ENCODE assay signal across 2 cellular contexts in genomic region chr2:175012516-175012915, GRCh38.
A peak's percentile ranks its signal among the peaks of the same experiment; 100 is the strongest.
TF ChIP-seq lines count a peak whose summit lies in the region.

No MANE protein-coding gene starts in this region.

TF ChIP-seq in HepG2, 621 proteins besides CTCF, POLR2A, EP300 and RAD21:
- TF ChIP-seq TFE3 (CRISPR knock-in tag; IDR thresholded peaks at IDR 0.05) = no peak
- no peak for TF ChIP-seq MAZ (IDR thresholded peaks at IDR 0.05; ENCODE audit: borderline replicate concordance, low read depth, low read length)
- no peak for TF ChIP-seq MAZ (CRISPR knock-in tag; IDR thresholded peaks at IDR 0.05; ENCODE audit: low read depth)
- no peak for TF ChIP-seq ATM (IDR thresholded peaks at IDR 0.05; ENCODE audit: borderline replicate concordance)
- TF ChIP-seq ZNF878 (CRISPR knock-in tag; IDR thresholded peaks at IDR 0.05) = no peak
- TF ChIP-seq ZNF441 (CRISPR knock-in tag; IDR thresholded peaks at IDR 0.05; ENCODE audit: borderline replicate concordance) = no peak
- TF ChIP-seq FOSL2 (CRISPR knock-in tag; IDR thresholded peaks at IDR 0.05) = 0 out of 2 replicates have a peak, but pooled peaks have one; percentile 27
TF ChIP-seq in HepG2: peak in this region for 1.

TF ChIP-seq in endothelial cell of umbilical vein, 7 proteins besides CTCF, POLR2A, EP300 and RAD21:
- TF ChIP-seq JUN (IDR thresholded peaks at IDR 0.05; ENCODE audit: borderline replicate concordance, insufficient read depth, insufficient read length, low read depth) = peak; percentile 21
- peak; percentile 27 for TF ChIP-seq FOS (IDR thresholded peaks at IDR 0.05; ENCODE audit: borderline replicate concordance, insufficient read depth, low read length)
- TF ChIP-seq POLR2AphosphoS5 (IDR thresholded peaks at IDR 0.05; ENCODE audit: insufficient read depth, low read depth, low read length) = no peak
